ENCODE assay signal across 8 cellular contexts in the genomic region with DNA sequence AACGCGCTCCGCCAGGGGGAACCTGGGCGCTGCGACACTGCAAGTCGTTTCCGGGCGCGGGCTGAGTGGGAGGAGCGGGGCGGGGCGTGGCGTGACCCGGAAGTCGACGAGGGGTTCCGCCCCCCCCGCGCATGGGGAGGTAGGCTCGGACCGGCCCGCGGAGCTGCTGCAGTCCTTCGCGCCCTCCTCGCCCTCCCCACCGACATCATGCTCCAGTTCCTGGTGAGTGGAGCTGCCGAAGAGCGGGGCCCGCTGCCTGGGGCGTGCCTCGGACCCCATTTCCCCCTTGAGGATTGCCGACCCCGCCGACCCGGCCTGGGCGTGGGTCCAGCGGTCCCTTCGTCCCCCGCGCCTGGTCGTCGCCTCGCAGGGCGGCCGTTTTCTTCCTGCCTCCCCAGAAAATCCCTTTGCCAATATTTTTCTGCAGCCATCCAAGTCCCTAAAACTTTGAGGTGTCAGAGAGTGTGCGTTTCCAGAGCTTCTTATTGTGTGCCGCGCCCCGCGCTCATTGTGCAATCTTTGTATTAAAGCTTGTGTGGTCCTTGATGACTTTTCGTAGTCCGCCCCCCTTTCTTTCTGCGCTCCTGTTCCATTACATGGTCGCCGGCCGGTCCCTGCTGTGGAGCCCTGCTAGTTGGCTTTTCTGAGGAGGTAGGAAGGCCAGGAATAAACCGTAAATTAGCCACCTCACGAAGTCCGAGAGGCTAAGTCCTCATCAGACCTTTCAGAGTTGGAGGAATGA. TPM values are rescaled to one million over a fixed set of nuclear protein-coding genes. Genes with fewer than 3 reads are reported as not detected.
A peak's percentile ranks its signal among the peaks of the same experiment; 100 is the strongest.
DNase-seq lines count a peak whose midpoint lies in the region; ATAC-seq, FAIRE-seq and TF ChIP-seq lines count a peak whose summit lies in the region.

Gene STMP1 (plus strand): TSS at position 142 of the 742 bp plus-strand sequence.

- intact Hi-C loops in endothelial cell of umbilical vein (cut with micrococcal nuclease), result loop anchor here (1.0 to 10.0 kb wide), 6 partner anchors 11 to 1922 kb away; partner anchors contain the start of genes CNOT4 and MTPN

- 0 out of 2 replicates have a peak, but pooled peaks cover 7% of the 10 kb centered on the region for H3F3A ChIP-seq in OCI-LY1 (ENCODE audit: insufficient read depth, low read length)

- dilution Hi-C loops in endothelial cell of umbilical vein (cut with MboI; ENCODE audit: extremely low pct_ligation_motif_present, low sequenced_read_pairs), result no loop called here

- no peak for TF ChIP-seq CTCF in OCI-LY1 (IDR thresholded peaks at IDR 0.05; ENCODE audit: low read length)
- peak in 1 of 2 donors; percentile 77 for TF ChIP-seq CTCF in endothelial cell of umbilical vein (IDR thresholded peaks at IDR 0.05; ENCODE audit: extremely low read depth in 1 of 2, insufficient read depth in 1 of 2, low read depth in 1 of 2, low read length in 2 of 2)

- DNase-seq in DMS114 treated with DMSO at 0.1 percent for 48 hours (lab: John Stamatoyannopoulos, UW; ENCODE audit: unreplicated experiment), result peak; percentile 84
- peak; percentile 79 for DNase-seq in HuH-7.5 (ENCODE audit: low spot score)
- DNase-seq in activated T-cell treated with anti-CD3 and anti-CD28 coated beads for 1 hour (ENCODE audit: low read depth), result peak; percentile 96
- DNase-seq in endothelial cell of umbilical vein (ENCODE audit: low read depth, low spot score), result peak; percentile 95
- DNase-seq in middle frontal gyrus (ENCODE audit: extremely low spot score, low spot score), result peak; percentile 85
- DNase-seq in stimulated activated CD8-positive, alpha-beta memory T cell treated with anti-CD3 and anti-CD28 coated beads, Interleukin-2, amount 100 ng/mL, for 1 hour (ENCODE audit: low read depth in 2 of 2), result peak; percentile 94 to 95

- H3K9me1 ChIP-seq in endothelial cell of umbilical vein (replicated peaks; ENCODE audit: control insufficient read depth, extremely low read depth, insufficient read depth, low read length), result no peaks in the 10 kb centered on the region

- H3K4me2 ChIP-seq in OCI-LY1 (ENCODE audit: low read length) (peak within 1 kb of the TSS; percentile 91), endothelial cell of umbilical vein (ENCODE audit: insufficient read depth, low read length) (peak within 1 kb of the TSS; percentile 89)

- peak; percentile 96 for TF ChIP-seq POLR2A in endothelial cell of umbilical vein (IDR thresholded peaks at IDR 0.05; ENCODE audit: low read depth, low read length)

- POLR2A ChIA-PET in endothelial cell of umbilical vein (lab: Charles Lee), result interaction anchor here (0.8 kb wide), 1 partner anchor 9 kb away, joined by 3 read pairs; no protein-coding TSS in a partner anchor

- FAIRE-seq in endothelial cell of umbilical vein (lab: Jason Lieb, UNC), result peak; percentile 62

- no peaks in the 10 kb centered on the region for H3K9me2 ChIP-seq in OCI-LY1 (ENCODE audit: low read depth, low read length)

- H4K20me1 ChIP-seq in OCI-LY1 (ENCODE audit: insufficient read depth, low read length) (no peaks in the 10 kb centered on the region), endothelial cell of umbilical vein (replicated peaks; ENCODE audit: control insufficient read depth, extremely low read depth, insufficient read depth, low read length) (no peaks in the 10 kb centered on the region)

- peak within 1 kb of the TSS; percentile 89 for H3K9ac ChIP-seq in OCI-LY1 (ENCODE audit: low read length)
- peak within 1 kb of the TSS; percentile 98 for H3K9ac ChIP-seq in endothelial cell of umbilical vein (replicated peaks; ENCODE audit: extremely low read depth, insufficient read depth, low read length)

- H3K36me3 ChIP-seq in OCI-LY1 (ENCODE audit: insufficient read depth, low read length), result 0 out of 2 replicates have a peak, but pooled peaks cover 6% of the 10 kb centered on the region
- H3K36me3 ChIP-seq in endothelial cell of umbilical vein (ENCODE audit: control insufficient read depth in 2 of 2, extremely low read depth in 1 of 2, insufficient read depth in 2 of 2, low read length in 2 of 2), result no peaks in the 10 kb centered on the region

- H3K4me1 ChIP-seq in OCI-LY1 (ENCODE audit: insufficient read depth, low read length, severe bottlenecking), result peaks cover 32% of the 10 kb centered on the region
- peaks cover 36% of the 10 kb centered on the region for H3K4me1 ChIP-seq in endothelial cell of umbilical vein (ENCODE audit: control insufficient read depth, extremely low read depth, insufficient read depth, low read length)

- H3K79me2 ChIP-seq in OCI-LY1 (ENCODE audit: insufficient read depth, low read length) (peaks cover 32% of the 10 kb centered on the region), endothelial cell of umbilical vein (ENCODE audit: control insufficient read depth, insufficient read depth, low read length) (peaks cover 39% of the 10 kb centered on the region)

- no peaks in the 10 kb centered on the region for H3K27me3 ChIP-seq in OCI-LY1 (ENCODE audit: insufficient read depth, low read length)
- no peaks in the 10 kb centered on the region for H3K27me3 ChIP-seq in endothelial cell of umbilical vein (ENCODE audit: control insufficient read depth in 2 of 2, insufficient read depth in 2 of 2, low read length in 2 of 2)

- CTCF ChIA-PET in endothelial cell of umbilical vein (lab: Charles Lee), result interaction anchor here (0.6 to 5.7 kb wide), 12 partner anchors 11 to 388 kb away, joined by 3 to 51 read pairs (median 3); no protein-coding TSS in a partner anchor

- H3K4me3 ChIP-seq in OCI-LY1 (ENCODE audit: low read depth, low read length, poor library complexity, severe bottlenecking) (peak within 1 kb of the TSS; percentile 83), endothelial cell of umbilical vein (replicated peaks in 1 of 3; ENCODE audit: insufficient read depth in 1 of 3, low read depth in 1 of 3, low read length in 3 of 3) (peak within 1 kb of the TSS; percentile 68 to 91 (median 86))

- peak; percentile 93 for ATAC-seq in GM21526 (IDR thresholded peaks at IDR 0.05; ENCODE audit: low FRiP score, unreplicated experiment)

- H2AFZ ChIP-seq in OCI-LY1 (ENCODE audit: low read length) (peak within 1 kb of the TSS; percentile 34; the same call in 1 of the 2 replicates), endothelial cell of umbilical vein (ENCODE audit: low read depth, low read length) (peak within 1 kb of the TSS; percentile 69)

- H3K27ac ChIP-seq in OCI-LY1 (ENCODE audit: low read depth, low read length, poor library complexity, severe bottlenecking) (peak within 1 kb of the TSS; percentile 68), endothelial cell of umbilical vein (ENCODE audit: insufficient read depth, low read depth, low read length) (peak within 1 kb of the TSS; percentile 91)

- no peaks in the 10 kb centered on the region for H3K9me3 ChIP-seq in OCI-LY1 (ENCODE audit: low read length)
- no peaks in the 10 kb centered on the region for H3K9me3 ChIP-seq in endothelial cell of umbilical vein (replicated peaks; ENCODE audit: control insufficient read depth, insufficient read depth, low read length)

- BruUV-seq in endothelial cell of umbilical vein (replicated peaks; lab: Mats Ljungman, UMichigan), result TSS peak; percentile 83

TF ChIP-seq in endothelial cell of umbilical vein, 7 proteins besides CTCF, POLR2A, EP300 and RAD21:
- TF ChIP-seq POLR2AphosphoS5 (IDR thresholded peaks at IDR 0.05; ENCODE audit: insufficient read depth, low read depth, low read length) (peak; percentile 96), EZH2 (IDR thresholded peaks at IDR 0.05; ENCODE audit: borderline replicate concordance, low read depth, low read length, severe bottlenecking) (no peak), MAX (IDR thresholded peaks at IDR 0.05; ENCODE audit: insufficient read depth, insufficient read length) (peak; percentile 45), JUN (IDR thresholded peaks at IDR 0.05; ENCODE audit: borderline replicate concordance, insufficient read depth, insufficient read length, low read depth) (peak; percentile 52)

RNA-seq across cellular contexts. Expression of gene STMP1, which starts in this region (rescaled TPM):
- 21.4 and 31.3 TPM in 2 replicates for total RNA-seq in endothelial cell of umbilical vein
- polyA plus RNA-seq in endothelial cell of umbilical vein, result 13.5 and 17.1 TPM in 2 replicates
- 18.3 and 20.0 TPM in 2 replicates for polyA plus RNA-seq in endothelial cell of umbilical vein (2011; cell fraction: cytosol; rRNA removed)
- 8.8 and 12.0 TPM in 2 replicates for polyA plus RNA-seq in endothelial cell of umbilical vein (2011; cell fraction: nucleus; rRNA removed)
- polyA plus RNA-seq in endothelial cell of umbilical vein (2012), result 22.9 and 30.7 TPM in 2 replicates
- 14.2 and 17.9 TPM in 2 replicates for polyA minus RNA-seq in endothelial cell of umbilical vein
- 14.6 TPM for polyA minus RNA-seq in endothelial cell of umbilical vein (2011; cell fraction: cytosol; rRNA and poly(A)+ RNA removed)
- polyA minus RNA-seq in endothelial cell of umbilical vein (2011; cell fraction: nucleus; rRNA and poly(A)+ RNA removed), result 13.0 and 16.7 TPM in 2 replicates

Comparison
In these comparisons a context has a peak if more than half of its experiments do, and no peak if none do; other contexts are left out.
1. Peak in every context shown above with its lines: DNase-seq, ATAC-seq, H3K4me3 ChIP-seq and H3K27ac ChIP-seq.